ENCODE assay signal across 3 cellular contexts in the genomic region with DNA sequence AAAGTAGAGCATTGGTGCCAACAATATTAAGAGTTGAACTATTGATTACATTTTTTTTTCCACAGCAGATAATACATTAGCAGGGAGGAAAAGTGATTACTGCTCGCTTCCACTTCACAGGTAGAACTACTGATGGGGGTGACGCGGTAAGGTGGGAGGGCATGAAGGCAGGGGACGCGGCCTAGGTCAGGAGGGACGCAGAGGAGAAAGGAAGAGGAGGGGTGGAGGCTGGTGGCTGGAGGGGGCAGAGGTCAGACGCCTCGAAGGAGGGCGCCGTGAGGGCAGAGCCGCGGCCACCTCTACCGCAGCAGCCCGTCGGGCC.
TF ChIP-seq lines count a peak whose summit lies in the region.

No MANE protein-coding gene starts in this region.

TF ChIP-seq in A549, 52 proteins besides CTCF, POLR2A, EP300 and RAD21:
- TF ChIP-seq MYC (IDR thresholded peaks at IDR 0.05; ENCODE audit: borderline replicate concordance, low read length) (no peak), ZSCAN20 (CRISPR knock-in tag; IDR thresholded peaks at IDR 0.05) (no peak), FOSB (CRISPR knock-in tag; IDR thresholded peaks at IDR 0.05) (no peak), JUN (IDR thresholded peaks at IDR 0.05) (no peak), CEBPB (IDR thresholded peaks at IDR 0.05) (no peak), EHMT2 (IDR thresholded peaks at IDR 0.05; ENCODE audit: low read depth) (no peak), HDAC2 (IDR thresholded peaks at IDR 0.05) (no peak), EHF (CRISPR knock-in tag; IDR thresholded peaks at IDR 0.05) (no peak), ZFP36 (IDR thresholded peaks at IDR 0.05; ENCODE audit: borderline replicate concordance, partially characterized antibody) (no peak)
- TF ChIP-seq, protein P1, sequence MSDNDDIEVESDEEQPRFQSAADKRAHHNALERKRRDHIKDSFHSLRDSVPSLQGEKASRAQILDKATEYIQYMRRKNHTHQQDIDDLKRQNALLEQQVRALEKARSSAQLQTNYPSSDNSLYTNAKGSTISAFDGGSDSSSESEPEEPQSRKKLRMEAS (IDR thresholded peaks at IDR 0.05): no peak
- TF ChIP-seq, protein P2, sequence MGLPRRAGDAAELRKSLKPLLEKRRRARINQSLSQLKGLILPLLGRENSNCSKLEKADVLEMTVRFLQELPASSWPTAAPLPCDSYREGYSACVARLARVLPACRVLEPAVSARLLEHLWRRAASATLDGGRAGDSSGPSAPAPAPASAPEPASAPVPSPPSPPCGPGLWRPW (IDR thresholded peaks at IDR 0.05): no peak
- TF ChIP-seq, protein P3, sequence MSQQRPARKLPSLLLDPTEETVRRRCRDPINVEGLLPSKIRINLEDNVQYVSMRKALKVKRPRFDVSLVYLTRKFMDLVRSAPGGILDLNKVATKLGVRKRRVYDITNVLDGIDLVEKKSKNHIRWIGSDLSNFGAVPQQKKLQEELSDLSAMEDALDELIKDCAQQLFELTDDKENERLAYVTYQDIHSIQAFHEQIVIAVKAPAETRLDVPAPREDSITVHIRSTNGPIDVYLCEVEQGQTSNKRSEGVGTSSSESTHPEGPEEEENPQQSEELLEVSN (IDR thresholded peaks at IDR 0.05; ENCODE audit: borderline replicate concordance, low read depth): no peak
- TF ChIP-seq, protein P4, sequence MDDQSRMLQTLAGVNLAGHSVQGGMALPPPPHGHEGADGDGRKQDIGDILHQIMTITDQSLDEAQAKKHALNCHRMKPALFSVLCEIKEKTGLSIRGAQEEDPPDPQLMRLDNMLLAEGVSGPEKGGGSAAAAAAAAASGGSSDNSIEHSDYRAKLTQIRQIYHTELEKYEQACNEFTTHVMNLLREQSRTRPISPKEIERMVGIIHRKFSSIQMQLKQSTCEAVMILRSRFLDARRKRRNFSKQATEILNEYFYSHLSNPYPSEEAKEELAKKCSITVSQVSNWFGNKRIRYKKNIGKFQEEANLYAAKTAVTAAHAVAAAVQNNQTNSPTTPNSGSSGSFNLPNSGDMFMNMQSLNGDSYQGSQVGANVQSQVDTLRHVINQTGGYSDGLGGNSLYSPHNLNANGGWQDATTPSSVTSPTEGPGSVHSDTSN (IDR thresholded peaks at IDR 0.05): no peak

TF ChIP-seq in HEK293, 187 proteins besides CTCF, POLR2A, EP300 and RAD21 (continues in another document):
- TF ChIP-seq ZNF239 (tag by site-specific recombination; IDR thresholded peaks at IDR 0.05) (no peak), ZNF843 (tag by site-specific recombination; IDR thresholded peaks at IDR 0.05) (no peak), ZNF473 (tag by site-specific recombination; IDR thresholded peaks at IDR 0.05) (no peak), ZNF521 (tag by site-specific recombination; IDR thresholded peaks at IDR 0.05) (no peak), ZNF707 (tag by site-specific recombination; IDR thresholded peaks at IDR 0.05) (no peak), ZSCAN16 (tag by site-specific recombination; IDR thresholded peaks at IDR 0.05) (no peak), YY2 (tag by site-specific recombination; IDR thresholded peaks at IDR 0.05) (no peak), ZNF792 (tag by site-specific recombination; IDR thresholded peaks at IDR 0.05) (no peak), ZNF501 (tag by site-specific recombination; IDR thresholded peaks at IDR 0.05) (no peak), ZNF184 (tag by site-specific recombination; IDR thresholded peaks at IDR 0.05) (no peak), ZNF335 (tag by site-specific recombination; conservative IDR thresholded peaks at IDR 0.05) (peak; percentile 97), GLI4 (tag by site-specific recombination; IDR thresholded peaks at IDR 0.05) (no peak), ZNF433 (tag by site-specific recombination; IDR thresholded peaks at IDR 0.05; ENCODE audit: low read depth) (no peak)
- TF ChIP-seq, protein P5, sequence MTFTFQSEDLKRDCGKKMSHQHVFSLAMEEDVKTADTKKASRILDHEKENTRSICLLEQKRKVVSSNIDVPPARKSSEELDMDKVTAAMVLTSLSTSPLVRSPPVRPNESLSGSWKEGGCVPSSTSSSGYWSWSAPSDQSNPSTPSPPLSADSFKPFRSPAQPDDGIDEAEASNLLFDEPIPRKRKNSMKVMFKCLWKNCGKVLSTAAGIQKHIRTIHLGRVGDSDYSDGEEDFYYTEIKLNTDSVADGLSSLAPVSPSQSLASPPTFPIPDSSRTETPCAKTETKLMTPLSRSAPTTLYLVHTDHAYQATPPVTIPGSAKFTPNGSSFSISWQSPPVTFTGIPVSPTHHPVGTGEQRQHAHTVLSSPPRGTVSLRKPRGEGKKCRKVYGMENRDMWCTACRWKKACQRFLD (tag by site-specific recombination; IDR thresholded peaks at IDR 0.05): no peak
- TF ChIP-seq, protein P6, sequence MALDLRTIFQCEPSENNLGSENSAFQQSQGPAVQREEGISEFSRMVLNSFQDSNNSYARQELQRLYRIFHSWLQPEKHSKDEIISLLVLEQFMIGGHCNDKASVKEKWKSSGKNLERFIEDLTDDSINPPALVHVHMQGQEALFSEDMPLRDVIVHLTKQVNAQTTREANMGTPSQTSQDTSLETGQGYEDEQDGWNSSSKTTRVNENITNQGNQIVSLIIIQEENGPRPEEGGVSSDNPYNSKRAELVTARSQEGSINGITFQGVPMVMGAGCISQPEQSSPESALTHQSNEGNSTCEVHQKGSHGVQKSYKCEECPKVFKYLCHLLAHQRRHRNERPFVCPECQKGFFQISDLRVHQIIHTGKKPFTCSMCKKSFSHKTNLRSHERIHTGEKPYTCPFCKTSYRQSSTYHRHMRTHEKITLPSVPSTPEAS (tag by site-specific recombination; IDR thresholded peaks at IDR 0.05): no peak
- TF ChIP-seq, protein P7, sequence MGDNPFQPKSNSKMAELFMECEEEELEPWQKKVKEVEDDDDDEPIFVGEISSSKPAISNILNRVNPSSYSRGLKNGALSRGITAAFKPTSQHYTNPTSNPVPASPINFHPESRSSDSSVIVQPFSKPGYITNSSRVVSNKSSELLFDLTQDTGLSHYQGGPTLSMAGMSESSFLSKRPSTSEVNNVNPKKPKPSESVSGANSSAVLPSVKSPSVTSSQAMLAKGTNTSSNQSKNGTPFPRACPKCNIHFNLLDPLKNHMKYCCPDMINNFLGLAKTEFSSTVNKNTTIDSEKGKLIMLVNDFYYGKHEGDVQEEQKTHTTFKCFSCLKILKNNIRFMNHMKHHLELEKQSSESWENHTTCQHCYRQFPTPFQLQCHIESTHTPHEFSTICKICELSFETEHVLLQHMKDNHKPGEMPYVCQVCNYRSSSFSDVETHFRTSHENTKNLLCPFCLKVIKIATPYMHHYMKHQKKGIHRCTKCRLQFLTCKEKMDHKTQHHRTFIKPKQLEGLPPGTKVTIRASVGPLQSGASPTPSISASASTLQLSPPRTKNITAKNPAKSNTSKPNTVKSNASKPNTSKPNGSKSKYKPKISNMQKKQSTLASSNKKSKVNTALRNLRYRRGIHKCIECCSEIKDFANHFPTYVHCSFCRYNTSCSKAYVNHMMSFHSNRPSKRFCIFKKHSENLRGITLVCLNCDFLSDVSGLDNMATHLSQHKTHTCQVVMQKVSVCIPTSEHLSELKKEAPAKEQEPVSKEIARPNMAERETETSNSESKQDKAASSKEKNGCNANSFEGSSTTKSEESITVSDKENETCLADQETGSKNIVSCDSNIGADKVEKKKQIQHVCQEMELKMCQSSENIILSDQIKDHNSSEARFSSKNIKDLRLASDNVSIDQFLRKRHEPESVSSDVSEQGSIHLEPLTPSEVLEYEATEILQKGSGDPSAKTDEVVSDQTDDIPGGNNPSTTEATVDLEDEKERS (tag by site-specific recombination; IDR thresholded peaks at IDR 0.05): no peak
- TF ChIP-seq, protein P8, sequence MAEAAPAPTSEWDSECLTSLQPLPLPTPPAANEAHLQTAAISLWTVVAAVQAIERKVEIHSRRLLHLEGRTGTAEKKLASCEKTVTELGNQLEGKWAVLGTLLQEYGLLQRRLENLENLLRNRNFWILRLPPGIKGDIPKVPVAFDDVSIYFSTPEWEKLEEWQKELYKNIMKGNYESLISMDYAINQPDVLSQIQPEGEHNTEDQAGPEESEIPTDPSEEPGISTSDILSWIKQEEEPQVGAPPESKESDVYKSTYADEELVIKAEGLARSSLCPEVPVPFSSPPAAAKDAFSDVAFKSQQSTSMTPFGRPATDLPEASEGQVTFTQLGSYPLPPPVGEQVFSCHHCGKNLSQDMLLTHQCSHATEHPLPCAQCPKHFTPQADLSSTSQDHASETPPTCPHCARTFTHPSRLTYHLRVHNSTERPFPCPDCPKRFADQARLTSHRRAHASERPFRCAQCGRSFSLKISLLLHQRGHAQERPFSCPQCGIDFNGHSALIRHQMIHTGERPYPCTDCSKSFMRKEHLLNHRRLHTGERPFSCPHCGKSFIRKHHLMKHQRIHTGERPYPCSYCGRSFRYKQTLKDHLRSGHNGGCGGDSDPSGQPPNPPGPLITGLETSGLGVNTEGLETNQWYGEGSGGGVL (tag by site-specific recombination; IDR thresholded peaks at IDR 0.05): no peak
- TF ChIP-seq, protein P9, sequence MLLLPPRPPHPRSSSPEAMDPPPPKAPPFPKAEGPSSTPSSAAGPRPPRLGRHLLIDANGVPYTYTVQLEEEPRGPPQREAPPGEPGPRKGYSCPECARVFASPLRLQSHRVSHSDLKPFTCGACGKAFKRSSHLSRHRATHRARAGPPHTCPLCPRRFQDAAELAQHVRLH (tag by site-specific recombination; IDR thresholded peaks at IDR 0.05): no peak

TF ChIP-seq in K562, 482 proteins besides CTCF, POLR2A, EP300 and RAD21:
- peak; percentile 35 for TF ChIP-seq NFIC (IDR thresholded peaks at IDR 0.05)
- no peak for TF ChIP-seq CTBP1 (IDR thresholded peaks at IDR 0.05; ENCODE audit: borderline replicate concordance)
- no peak for TF ChIP-seq NR2C2 (CRISPR knock-in tag; IDR thresholded peaks at IDR 0.05)
- TF ChIP-seq NR2C2 (tag; IDR thresholded peaks at IDR 0.05): 0 out of 2 replicates have a peak, but pooled peaks have one; percentile 58
- peak; percentile 65 for TF ChIP-seq NCOA6 (IDR thresholded peaks at IDR 0.05)
TF ChIP-seq in K562: peak in this region for 3.
